In the genomic region with DNA sequence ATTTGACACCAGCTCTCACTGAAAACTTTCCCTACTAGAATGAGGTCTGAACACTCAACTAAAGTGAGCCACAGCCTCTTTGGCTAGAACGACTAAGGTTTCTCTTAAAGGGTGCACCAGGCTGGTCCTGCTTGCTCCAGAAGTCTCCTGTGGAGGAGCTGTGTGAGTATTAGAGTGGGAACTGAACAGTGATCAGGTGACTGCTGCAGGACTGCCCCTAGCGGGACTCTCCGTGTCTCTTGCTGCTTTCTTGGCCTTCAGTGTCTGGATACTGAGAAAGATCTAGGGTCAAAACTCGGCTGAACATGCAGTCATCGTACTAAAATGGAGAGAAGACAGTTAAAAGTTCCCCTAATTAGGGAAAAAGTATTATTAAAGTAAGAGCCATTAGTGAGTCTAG, we compare ENCODE assay signal across 11 cellular contexts. TPM values are rescaled to one million over a fixed set of nuclear protein-coding genes. Genes with fewer than 3 reads are reported as not detected.
DNase-seq lines count a peak whose midpoint lies in the region; FAIRE-seq and TF ChIP-seq lines count a peak whose summit lies in the region.
"Had no signal": no experiment of that assay in that cellular context is flagged by ENCODE, and none has a peak within 500 bp of the region (broad histone marks: within the 10 kb centered on the region; RNA-seq: fewer than 3 reads in every experiment).

No MANE protein-coding gene starts in this region.

- intact Hi-C loops in breast epithelium (cut with DNase I; ENCODE audit: low total_unique reads), result no loop called here

- H3K9me3 ChIP-seq in breast epithelium (no peaks in the 10 kb centered on the region), adipocyte (ENCODE audit: control insufficient read depth, low read length) (no peaks in the 10 kb centered on the region)

- H3K27ac ChIP-seq in breast epithelium, result no peak overlapping the region

- no peak for FAIRE-seq in urothelium cell line (lab: Jason Lieb, UNC)

- no peak overlapping the region for H3K9ac ChIP-seq in adipocyte (ENCODE audit: low read length)

- H3K36me3 ChIP-seq in breast epithelium, result no peaks in the 10 kb centered on the region
- peaks cover 29% of the 10 kb centered on the region for H3K36me3 ChIP-seq in adipocyte (ENCODE audit: control insufficient read depth, insufficient read depth, low read length, severe bottlenecking)

- in situ Hi-C loops in T47D (cut with HindIII; ENCODE audit: low pct_unique_long_range_greater_than_20kb, low sequenced_read_pairs), result no loop called here

- TF ChIP-seq CTCF in breast epithelium (IDR thresholded peaks at IDR 0.05), result no peak

- H3K4me1 ChIP-seq in breast epithelium (no peaks in the 10 kb centered on the region), adipocyte (ENCODE audit: control insufficient read depth, insufficient read depth, low read length) (no peaks in the 10 kb centered on the region)

- no peak for TF ChIP-seq POLR2A in breast epithelium (IDR thresholded peaks at IDR 0.05)

- H3K4me3 ChIP-seq in breast epithelium (no peak overlapping the region), adipocyte (ENCODE audit: low read length) (no peak overlapping the region)

- peak; percentile 53 to 66 for DNase-seq in T47D (ENCODE audit: low read depth in 1 of 2, low spot score in 1 of 2)
- DNase-seq in breast epithelium (ENCODE audit: low spot score in 2 of 2), result no peak
- DNase-seq in adipocyte (ENCODE audit: low read depth), result peak; percentile 9
- peak; percentile 28 for DNase-seq in iris pigment epithelial cell (ENCODE audit: low read depth)
- peak; percentile 1 for DNase-seq in smooth muscle cell of the brain vasculature (ENCODE audit: low read depth, low spot score)
- no peak for DNase-seq in urothelium cell line (ENCODE audit: low spot score)
- DNase-seq in NCI-H524 treated with DMSO at 0.1 percent for 48 hours (lab: John Stamatoyannopoulos, UW), result no peak
- DNase-seq in putamen (ENCODE audit: low spot score), result no peak
- DNase-seq: glutamatergic neuron; Kasumi-1; stimulated activated CD4-positive, alpha-beta T cell treated with anti-CD3 and anti-CD28 coated beads, Interleukin-15, amount 100 ng/mL, for 24 hours had no signal

- H3K27me3 ChIP-seq in breast epithelium (no peaks in the 10 kb centered on the region), adipocyte (replicated peaks; ENCODE audit: control insufficient read depth, insufficient read depth, low read length) (no peaks in the 10 kb centered on the region)

RNA-seq across cellular contexts. Expression of a gene that starts 34.6 kb away (rescaled TPM):
- total RNA-seq in breast epithelium, result 100 to 1,000 TPM in 1 of 3 donors, 10 to 100 TPM in 2; 33.8 to 104 (median 55.4) TPM

RNA-seq across cellular contexts. Expression of a gene that starts 59.6 kb away (rescaled TPM):
- not detected for total RNA-seq in breast epithelium

Comparison
In these comparisons a context has a peak if more than half of its experiments do, and no peak if none do; other contexts are left out.
1. DNase-seq: peak in T47D (2 of 2), adipocyte (single experiment), iris pigment epithelial cell (single experiment) and smooth muscle cell of the brain vasculature (single experiment); none in breast epithelium (0 of 2), urothelium cell line (single experiment), NCI-H524 treated with DMSO at 0.1 percent for 48 hours (single experiment) and putamen (single experiment).